ENCODE assay signal across 9 cellular contexts in genomic region chr2:60992985-60993392, GRCh38. TPM values are rescaled to one million over a fixed set of nuclear protein-coding genes. Genes with fewer than 3 reads are reported as not detected.
DNase-seq lines count a peak whose midpoint lies in the region; ATAC-seq and TF ChIP-seq lines count a peak whose summit lies in the region.
"Had no signal": no experiment of that assay in that cellular context is flagged by ENCODE, and none has a peak within 500 bp of the region (broad histone marks: within the 10 kb centered on the region; RNA-seq: fewer than 3 reads in every experiment).

No MANE protein-coding gene starts in this region.

- WGBS in psoas muscle, 3 donors = 81 to 90% (median 86%) methylated on average over 7 of the region's 7 CpGs

- H3K36me3 Mint-ChIP-seq in activated CD8-positive, alpha-beta T cell treated with anti-CD3 and anti-CD28 coated beads, Interleukin-2, amount 10 ng/mL, durations not matched to agents 7 days and 5 days (ENCODE audit: low read depth) = peaks cover 31% of the 10 kb centered on the region

- H3K4me1 Mint-ChIP-seq in activated CD8-positive, alpha-beta T cell treated with anti-CD3 and anti-CD28 coated beads, Interleukin-2, amount 10 ng/mL, durations not matched to agents 7 days and 5 days (ENCODE audit: low read depth) = peaks cover 8% of the 10 kb centered on the region

- H3K4me3 Mint-ChIP-seq in activated CD8-positive, alpha-beta T cell treated with anti-CD3 and anti-CD28 coated beads, Interleukin-2, amount 10 ng/mL, durations not matched to agents 7 days and 5 days = peak overlapping the region; percentile 25

- CTCF ChIA-PET in activated CD8-positive, alpha-beta T cell treated with anti-CD3 and anti-CD28 coated beads, Interleukin-2, amount 10 ng/mL, durations not matched to agents 7 days and 5 days (lab: Charles Lee) = interaction anchor here (0.7 to 1.6 kb wide), 9 partner anchors 27 to 285 kb away, joined by 3 to 5 read pairs (median 3); no protein-coding TSS in a partner anchor

- H3K27ac Mint-ChIP-seq in activated CD8-positive, alpha-beta T cell treated with anti-CD3 and anti-CD28 coated beads, Interleukin-2, amount 10 ng/mL, durations not matched to agents 7 days and 5 days = peak overlapping the region; percentile 84

- no peak for TF ChIP-seq CTCF in WERI-Rb-1 (IDR thresholded peaks at IDR 0.05; ENCODE audit: low read depth, low read length)
- TF ChIP-seq CTCF in psoas muscle (IDR thresholded peaks at IDR 0.05) = no peak

- peaks cover 19% of the 10 kb centered on the region for H3K9me3 Mint-ChIP-seq in activated CD8-positive, alpha-beta T cell treated with anti-CD3 and anti-CD28 coated beads, Interleukin-2, amount 10 ng/mL, durations not matched to agents 7 days and 5 days (ENCODE audit: insufficient read depth)

- no peaks in the 10 kb centered on the region for H3K27me3 Mint-ChIP-seq in activated CD8-positive, alpha-beta T cell treated with anti-CD3 and anti-CD28 coated beads, Interleukin-2, amount 10 ng/mL, durations not matched to agents 7 days and 5 days (ENCODE audit: low read depth)

- ATAC-seq in Right ventricle myocardium superior (ENCODE audit: poor library complexity) = peak; percentile 45
- ATAC-seq in HG03108 (IDR thresholded peaks at IDR 0.05; ENCODE audit: unreplicated experiment) = peak; percentile 98
- peak; percentile 77 for ATAC-seq in activated CD8-positive, alpha-beta T cell treated with anti-CD3 and anti-CD28 coated beads, Interleukin-2, amount 10 ng/mL, durations not matched to agents 7 days and 5 days
- ATAC-seq in psoas muscle = no peak

- H3K4me1 ChIP-seq in psoas muscle = no peaks in the 10 kb centered on the region

- intact Hi-C loops in Right ventricle myocardium superior (cut with DNase I) (loop anchor here (10.0 kb wide), 1 partner anchor 198 kb away; no protein-coding TSS in a partner anchor), cardiac septum (cut with DNase I) (no loop called here), psoas muscle (cut with DNase I) (no loop called here)

- DNase-seq in Right ventricle myocardium superior (no peak), cardiac septum (ENCODE audit: low spot score) (no peak), WERI-Rb-1 (no peak), psoas muscle (no peak), NCI-H2029 treated with DMSO at 0.1 percent for 48 hours (lab: John Stamatoyannopoulos, UW) (no peak), NCI-H1092 (lab: John Stamatoyannopoulos, UW) (no peak)
- peak; percentile 43 for DNase-seq in activated CD8-positive, alpha-beta T cell treated with anti-CD3 and anti-CD28 coated beads, Interleukin-2, amount 10 ng/mL, durations not matched to agents 7 days and 5 days

- H3K9me3 ChIP-seq in WERI-Rb-1 (ENCODE audit: severe bottlenecking) (peaks cover 24% of the 10 kb centered on the region), psoas muscle (peaks cover 9% of the 10 kb centered on the region)

- H3K27me3 ChIP-seq in WERI-Rb-1 (ENCODE audit: insufficient read depth, low read depth, severe bottlenecking) (no peaks in the 10 kb centered on the region), psoas muscle (ENCODE audit: insufficient read depth in 3 of 3, low read length in 2 of 3) (no peaks in the 10 kb centered on the region)

- H3K36me3 ChIP-seq in WERI-Rb-1 = no peaks in the 10 kb centered on the region
- no peaks in the 10 kb centered on the region for H3K36me3 ChIP-seq in psoas muscle (ENCODE audit: insufficient read depth in 1 of 2, low read depth in 1 of 2)

- no peak overlapping the region for H3K4me3 ChIP-seq in WERI-Rb-1 (ENCODE audit: low read depth, low read length)
- no peak overlapping the region for H3K4me3 ChIP-seq in psoas muscle
- H3K4me3 ChIP-seq: SK-N-MC had no signal

- H3K27ac ChIP-seq in WERI-Rb-1 (no peak overlapping the region), psoas muscle (no peak overlapping the region)
- H3K27ac ChIP-seq: SK-N-MC had no signal

- POLR2A ChIA-PET in activated CD8-positive, alpha-beta T cell treated with anti-CD3 and anti-CD28 coated beads, Interleukin-2, amount 10 ng/mL, durations not matched to agents 7 days and 5 days (lab: Charles Lee) = interaction anchor here (0.5 to 1.3 kb wide), 4 partner anchors 14 to 237 kb away, joined by 3 to 4 read pairs (median 4); partner anchors contain the start of genes PAPOLG and REL

RNA-seq across cellular contexts. Expression of gene PEX13, which starts 24.5 kb away (rescaled TPM):
- 19.5 TPM for total RNA-seq in Right ventricle myocardium superior
- total RNA-seq in cardiac septum = 24.0 TPM
- 10 to 100 TPM; 15.5 to 18.6 TPM for total RNA-seq in activated CD8-positive, alpha-beta T cell treated with anti-CD3 and anti-CD28 coated beads, Interleukin-2, amount 10 ng/mL, durations not matched to agents 7 days and 5 days
- 10 to 100 TPM; 20.9 to 29.2 (median 22.5) TPM for total RNA-seq in psoas muscle
- polyA plus RNA-seq in psoas muscle = 10 to 100 TPM; 11.3 to 23.5 (median 13.8) TPM

RNA-seq across cellular contexts. Expression of gene PUS10, which starts 25.1 kb away (rescaled TPM):
- total RNA-seq in Right ventricle myocardium superior = 5.0 TPM
- 3.3 TPM for total RNA-seq in cardiac septum
- 1 to 10 TPM; 7.3 to 7.7 TPM for total RNA-seq in activated CD8-positive, alpha-beta T cell treated with anti-CD3 and anti-CD28 coated beads, Interleukin-2, amount 10 ng/mL, durations not matched to agents 7 days and 5 days
- 1 to 10 TPM; 1.8 to 5.1 (median 3.8) TPM for total RNA-seq in psoas muscle
- 1 to 10 TPM; 1.4 to 2.9 (median 1.6) TPM for polyA plus RNA-seq in psoas muscle

Comparison
In these comparisons a context has a peak if more than half of its experiments do, and no peak if none do; other contexts are left out.
1. ATAC-seq: peak in Right ventricle myocardium superior (single experiment), HG03108 (single experiment) and activated CD8-positive, alpha-beta T cell treated with anti-CD3 and anti-CD28 coated beads, Interleukin-2, amount 10 ng/mL, durations not matched to agents 7 days and 5 days (single experiment); none in psoas muscle (0 of 4).